8 cellular contexts compared by ENCODE assay signal in genomic region chr5:65625743-65626142, GRCh38. TPM values are rescaled to one million over a fixed set of nuclear protein-coding genes. Genes with fewer than 3 reads are reported as not detected.
DNase-seq lines count a peak whose midpoint lies in the region; ATAC-seq and TF ChIP-seq lines count a peak whose summit lies in the region.

No MANE protein-coding gene starts in this region.

- H3K4me3 Mint-ChIP-seq in activated naive CD4-positive, alpha-beta T cell treated with anti-CD3 and anti-CD28 coated beads for 36 hours = peak overlapping the region; percentile 99
- H3K4me3 Mint-ChIP-seq in activated T-helper 17 cell treated with anti-CD3 and anti-CD28 coated beads, Interleukin-2, amount 50 U/mL, for 72 hours = peak overlapping the region; percentile 99

- H3K36me3 ChIP-seq in kidney epithelial cell (ENCODE audit: control insufficient read depth, insufficient read depth, low read length) (peaks cover 2% of the 10 kb centered on the region), tibial nerve (peaks cover 0 to 18% (median 0%) of the 10 kb centered on the region in 3 donors)

- H3K27ac ChIP-seq in tibial nerve = no peak overlapping the region

- TF ChIP-seq EP300 in tibial nerve (IDR thresholded peaks at IDR 0.05) = no peak

- H3K4me1 Mint-ChIP-seq in activated naive CD4-positive, alpha-beta T cell treated with anti-CD3 and anti-CD28 coated beads for 36 hours (ENCODE audit: low read depth) = peaks cover 46% of the 10 kb centered on the region
- peaks cover 9% of the 10 kb centered on the region for H3K4me1 Mint-ChIP-seq in activated T-helper 17 cell treated with anti-CD3 and anti-CD28 coated beads, Interleukin-2, amount 50 U/mL, for 72 hours

- no peaks in the 10 kb centered on the region for H3K9me3 Mint-ChIP-seq in activated naive CD4-positive, alpha-beta T cell treated with anti-CD3 and anti-CD28 coated beads for 36 hours
- H3K9me3 Mint-ChIP-seq in activated T-helper 17 cell treated with anti-CD3 and anti-CD28 coated beads, Interleukin-2, amount 50 U/mL, for 72 hours = no peaks in the 10 kb centered on the region

- no peaks in the 10 kb centered on the region for H3K27me3 ChIP-seq in kidney epithelial cell (ENCODE audit: control insufficient read depth, insufficient read depth, low read length)
- H3K27me3 ChIP-seq in tibial nerve = no peaks in the 10 kb centered on the region

- H3K27me3 Mint-ChIP-seq in activated naive CD4-positive, alpha-beta T cell treated with anti-CD3 and anti-CD28 coated beads for 36 hours (ENCODE audit: low read depth) = no peaks in the 10 kb centered on the region
- no peaks in the 10 kb centered on the region for H3K27me3 Mint-ChIP-seq in activated T-helper 17 cell treated with anti-CD3 and anti-CD28 coated beads, Interleukin-2, amount 50 U/mL, for 72 hours

- 51 to 61% methylated on average over 6 of the region's 6 CpGs for whole genome bisulfite sequencing in tibial nerve, 2 donors

- CTCF ChIA-PET in activated naive CD4-positive, alpha-beta T cell treated with anti-CD3 and anti-CD28 coated beads for 36 hours (lab: Charles Lee) = no interaction called here

- H3K4me1 ChIP-seq in tibial nerve = peaks cover 6 to 40% (median 18%) of the 10 kb centered on the region in 4 donors

- TF ChIP-seq CTCF in kidney epithelial cell (IDR thresholded peaks at IDR 0.05; ENCODE audit: insufficient read depth, low read length, poor library complexity, severe bottlenecking) (no peak), tibial nerve (IDR thresholded peaks at IDR 0.05) (no peak)

- intact Hi-C loops in activated naive CD4-positive, alpha-beta T cell treated with anti-CD3 and anti-CD28 coated beads for 36 hours (cut with micrococcal nuclease) = loop anchor here (1.0 to 10.0 kb wide), 5 partner anchors 143 to 1199 kb away; partner anchors contain the start of genes CWC27 and SREK1IP1

- peak overlapping the region; percentile 94 for H3K27ac Mint-ChIP-seq in activated naive CD4-positive, alpha-beta T cell treated with anti-CD3 and anti-CD28 coated beads for 36 hours
- H3K27ac Mint-ChIP-seq in activated T-helper 17 cell treated with anti-CD3 and anti-CD28 coated beads, Interleukin-2, amount 50 U/mL, for 72 hours = peak overlapping the region; percentile 97

- no peak for DNase-seq in activated naive CD4-positive, alpha-beta T cell treated with anti-CD3 and anti-CD28 coated beads for 36 hours
- DNase-seq in activated naive CD4-positive, alpha-beta T cell (lab: John Stamatoyannopoulos, UW) = no peak
- no peak for DNase-seq in kidney epithelial cell (ENCODE audit: low read depth)
- DNase-seq in tibial nerve (ENCODE audit: low spot score in 2 of 2) = no peak
- DNase-seq in middle frontal gyrus (ENCODE audit: extremely low spot score, low spot score) = no peak
- DNase-seq in KBM-7 = no peak
- no peak for DNase-seq in NCI-H187 treated with DMSO at 0.1 percent for 48 hours (lab: John Stamatoyannopoulos, UW)

- ATAC-seq in activated T-helper 17 cell treated with anti-CD3 and anti-CD28 coated beads, Interleukin-2, amount 50 U/mL, for 72 hours (replicated peaks) = no peak

- peaks cover 12% of the 10 kb centered on the region for H3K36me3 Mint-ChIP-seq in activated naive CD4-positive, alpha-beta T cell treated with anti-CD3 and anti-CD28 coated beads for 36 hours (ENCODE audit: low read depth)
- peaks cover 26% of the 10 kb centered on the region for H3K36me3 Mint-ChIP-seq in activated T-helper 17 cell treated with anti-CD3 and anti-CD28 coated beads, Interleukin-2, amount 50 U/mL, for 72 hours (ENCODE audit: low read depth)

- in situ Hi-C loops in KBM-7 (cut with MboI; ENCODE audit: low pct_unique_long_range_greater_than_20kb, low sequenced_read_pairs) = no loop called here

- H3K4me3 ChIP-seq in kidney epithelial cell (ENCODE audit: low read depth, low read length) (peak overlapping the region; percentile 85), tibial nerve (peak overlapping the region; percentile 72 to 96 (median 84))

- no peaks in the 10 kb centered on the region for H3K9me3 ChIP-seq in tibial nerve

- no peak for TF ChIP-seq POLR2A in tibial nerve (IDR thresholded peaks at IDR 0.05)

RNA-seq across cellular contexts. Expression of gene SHLD3, which starts 0.9 kb away (rescaled TPM):
- total RNA-seq in activated naive CD4-positive, alpha-beta T cell treated with anti-CD3 and anti-CD28 coated beads for 36 hours = 1 to 10 TPM; 2.9 to 3.1 TPM
- total RNA-seq in activated T-helper 17 cell treated with anti-CD3 and anti-CD28 coated beads, Interleukin-2, amount 50 U/mL, for 72 hours = 1 to 10 TPM; 1.7 to 3.8 TPM
- total RNA-seq in kidney epithelial cell (1.6 and 3.1 TPM in 2 replicates), tibial nerve (1 to 10 TPM in 2 of 4 donors, under 1 TPM in 2; 0.87 to 5.5 (median 1.5) TPM)

RNA-seq across cellular contexts. Expression of gene TRAPPC13, which starts 0.9 kb away (rescaled TPM):
- 10 to 100 TPM; 25.7 to 29.0 TPM for total RNA-seq in activated naive CD4-positive, alpha-beta T cell treated with anti-CD3 and anti-CD28 coated beads for 36 hours
- 10 to 100 TPM; 12.3 to 20.7 TPM for total RNA-seq in activated T-helper 17 cell treated with anti-CD3 and anti-CD28 coated beads, Interleukin-2, amount 50 U/mL, for 72 hours
- total RNA-seq in kidney epithelial cell (18.8 and 19.0 TPM in 2 replicates), tibial nerve (10 to 100 TPM; 10.8 to 56.4 (median 24.4) TPM)

RNA-seq across cellular contexts. Expression of gene TRIM23, which starts 1.6 kb away (rescaled TPM):
- 1 to 10 TPM; 6.2 to 7.1 TPM for total RNA-seq in activated naive CD4-positive, alpha-beta T cell treated with anti-CD3 and anti-CD28 coated beads for 36 hours
- total RNA-seq in activated T-helper 17 cell treated with anti-CD3 and anti-CD28 coated beads, Interleukin-2, amount 50 U/mL, for 72 hours = 1 to 10 TPM; 7.0 to 8.0 TPM
- total RNA-seq in kidney epithelial cell (9.9 and 10.8 TPM in 2 replicates), tibial nerve (10 to 100 TPM; 17.7 to 24.5 (median 20.8) TPM)
